In genomic region chr14:54568821-54569591, GRCh38 we compare ENCODE assay signal across 10 cellular contexts. TPM values are rescaled to one million over a fixed set of nuclear protein-coding genes. Genes with fewer than 3 reads are reported as not detected.
A peak's percentile ranks its signal among the peaks of the same experiment; 100 is the strongest.
DNase-seq lines count a peak whose midpoint lies in the region; ATAC-seq, FAIRE-seq and TF ChIP-seq lines count a peak whose summit lies in the region.
"Had no signal": no experiment of that assay in that cellular context is flagged by ENCODE, and none has a peak within 500 bp of the region (broad histone marks: within the 10 kb centered on the region; RNA-seq: fewer than 3 reads in every experiment).

No MANE protein-coding gene starts in this region.

- H3K4me1 ChIP-seq in effector memory CD4-positive, alpha-beta T cell (ENCODE audit: control insufficient read depth, insufficient read depth, low read length, poor library complexity, severe bottlenecking), result peaks cover 10% of the 10 kb centered on the region

- no peak overlapping the region for H3K27ac ChIP-seq in effector memory CD4-positive, alpha-beta T cell (ENCODE audit: insufficient read depth, low read length, poor library complexity, severe bottlenecking)

- no peaks in the 10 kb centered on the region for H3K9me3 ChIP-seq in effector memory CD4-positive, alpha-beta T cell (ENCODE audit: control insufficient read depth, low read length)

- H3K36me3 ChIP-seq in effector memory CD4-positive, alpha-beta T cell (ENCODE audit: control insufficient read depth, insufficient read depth, low read length), result no peaks in the 10 kb centered on the region

- H3K4me3 Mint-ChIP-seq in activated naive CD8-positive, alpha-beta T cell treated with anti-CD3 and anti-CD28 coated beads, Interleukin-2, amount 10 ng/mL, durations not matched to agents 7 days and 5 days, result peak overlapping the region; percentile 84

- POLR2A ChIA-PET in activated naive CD8-positive, alpha-beta T cell treated with anti-CD3 and anti-CD28 coated beads, Interleukin-2, amount 10 ng/mL, durations not matched to agents 7 days and 5 days (lab: Charles Lee), result interaction anchor here (0.7 to 5.4 kb wide), 3 partner anchors 58 to 206 kb away, joined by 3 to 75 read pairs (median 5); no protein-coding TSS in a partner anchor

- peaks cover 14% of the 10 kb centered on the region for H3K36me3 Mint-ChIP-seq in activated naive CD8-positive, alpha-beta T cell treated with anti-CD3 and anti-CD28 coated beads, Interleukin-2, amount 10 ng/mL, durations not matched to agents 7 days and 5 days

- no peak for ATAC-seq in activated naive CD8-positive, alpha-beta T cell treated with anti-CD3 and anti-CD28 coated beads, Interleukin-2, amount 10 ng/mL, durations not matched to agents 7 days and 5 days (ENCODE audit: low read depth)
- peak; percentile 5 for ATAC-seq in left ventricle myocardium superior
- no peak for ATAC-seq in sciatic nerve
- ATAC-seq in HG02798 (IDR thresholded peaks at IDR 0.05; ENCODE audit: poor library complexity, unreplicated experiment), result no peak

- peak; percentile 38 for FAIRE-seq in GM12892 (lab: Jason Lieb, UNC)

- peaks cover 12% of the 10 kb centered on the region for H3K9me3 Mint-ChIP-seq in activated naive CD8-positive, alpha-beta T cell treated with anti-CD3 and anti-CD28 coated beads, Interleukin-2, amount 10 ng/mL, durations not matched to agents 7 days and 5 days

- TF ChIP-seq POLR2A in GM12892 (IDR thresholded peaks at IDR 0.05; ENCODE audit: low read depth, low read length), result no peak

- no peak overlapping the region for H3K4me3 ChIP-seq in effector memory CD4-positive, alpha-beta T cell (ENCODE audit: insufficient read depth, low read depth, low read length, poor library complexity, severe bottlenecking)

- no peak overlapping the region for H3K27ac Mint-ChIP-seq in activated naive CD8-positive, alpha-beta T cell treated with anti-CD3 and anti-CD28 coated beads, Interleukin-2, amount 10 ng/mL, durations not matched to agents 7 days and 5 days

- H3K4me1 Mint-ChIP-seq in activated naive CD8-positive, alpha-beta T cell treated with anti-CD3 and anti-CD28 coated beads, Interleukin-2, amount 10 ng/mL, durations not matched to agents 7 days and 5 days, result peaks cover 11% of the 10 kb centered on the region

- intact Hi-C loops in left ventricle myocardium superior (cut with micrococcal nuclease) (loop anchor here (10.0 kb wide), 1 partner anchor 236 kb away; no protein-coding TSS in a partner anchor), sciatic nerve (cut with DNase I) (loop anchor here (5.0 kb wide), 1 partner anchor 203 kb away; no protein-coding TSS in a partner anchor)

- no peaks in the 10 kb centered on the region for H3K27me3 ChIP-seq in effector memory CD4-positive, alpha-beta T cell (replicated peaks; ENCODE audit: control insufficient read depth, insufficient read depth, low read length, poor library complexity, severe bottlenecking)

- peaks cover 23% of the 10 kb centered on the region for H3K27me3 Mint-ChIP-seq in activated naive CD8-positive, alpha-beta T cell treated with anti-CD3 and anti-CD28 coated beads, Interleukin-2, amount 10 ng/mL, durations not matched to agents 7 days and 5 days

- DNase-seq in GM12892 (ENCODE audit: insufficient read length), result no peak
- no peak for DNase-seq in activated naive CD8-positive, alpha-beta T cell treated with anti-CD3 and anti-CD28 coated beads, Interleukin-2, amount 10 ng/mL, durations not matched to agents 7 days and 5 days
- DNase-seq in left ventricle myocardium superior, result peak; percentile 47
- peak; percentile 60 for DNase-seq in sciatic nerve (ENCODE audit: low spot score)
- no peak for DNase-seq in activated CD4-positive, alpha-beta T cell treated with anti-CD3 and anti-CD28 coated beads, Interleukin-2, amount 50 U/mL, for 1 hour
- DNase-seq in effector memory CD4-positive, alpha-beta T cell, result no peak
- no peak for DNase-seq in A172 (ENCODE audit: low spot score)
- DNase-seq: cortex of kidney, NCI-H774 had no signal

RNA-seq across cellular contexts. Expression of gene SAMD4A, which starts 2.1 kb away (rescaled TPM):
- polyA plus RNA-seq in GM12892 (2012; ENCODE audit: missing spikeins), result 1.7 TPM
- 1 to 10 TPM; 2.6 to 2.7 TPM for total RNA-seq in activated naive CD8-positive, alpha-beta T cell treated with anti-CD3 and anti-CD28 coated beads, Interleukin-2, amount 10 ng/mL, durations not matched to agents 7 days and 5 days
- total RNA-seq in left ventricle myocardium superior, result 150 TPM
- 59.2 TPM for total RNA-seq in sciatic nerve
- total RNA-seq in A172 (2014; rRNA removed; shearing (Covaris generic)), result 2.3 and 9.5 TPM in 2 replicates

RNA-seq across cellular contexts. Expression of gene CGRRF1, which starts 59.3 kb away (rescaled TPM):
- polyA plus RNA-seq in GM12892 (2012; ENCODE audit: missing spikeins), result 12.3 TPM
- total RNA-seq in activated naive CD8-positive, alpha-beta T cell treated with anti-CD3 and anti-CD28 coated beads, Interleukin-2, amount 10 ng/mL, durations not matched to agents 7 days and 5 days, result 10 to 100 TPM; 14.7 to 17.3 TPM
- total RNA-seq in left ventricle myocardium superior, result 20.7 TPM
- total RNA-seq in sciatic nerve, result 31.9 TPM
- total RNA-seq in A172 (2014; rRNA removed; shearing (Covaris generic)), result 10.9 and 12.9 TPM in 2 replicates

Comparison
In these comparisons a context has a peak if more than half of its experiments do, and no peak if none do; other contexts are left out.
1. DNase-seq: peak in left ventricle myocardium superior (single experiment) and sciatic nerve (single experiment); none in GM12892 (single experiment), activated naive CD8-positive, alpha-beta T cell treated with anti-CD3 and anti-CD28 coated beads, Interleukin-2, amount 10 ng/mL, durations not matched to agents 7 days and 5 days (single experiment), activated CD4-positive, alpha-beta T cell treated with anti-CD3 and anti-CD28 coated beads, Interleukin-2, amount 50 U/mL, for 1 hour (single experiment), effector memory CD4-positive, alpha-beta T cell (0 of 3) and A172 (single experiment).